Comparison of ENCODE assay signal across 8 cellular contexts in genomic region chr3:129277829-129278271, GRCh38. TPM values are rescaled to one million over a fixed set of nuclear protein-coding genes. Genes with fewer than 3 reads are reported as not detected.
DNase-seq lines count a peak whose midpoint lies in the region; ATAC-seq and TF ChIP-seq lines count a peak whose summit lies in the region.

No MANE protein-coding gene starts in this region.

- no peaks in the 10 kb centered on the region for H4K20me1 ChIP-seq in HCT116 (ENCODE audit: insufficient read depth)

- H3K4me3 Mint-ChIP-seq in activated naive CD8-positive, alpha-beta T cell treated with anti-CD3 and anti-CD28 coated beads for 36 hours: peak overlapping the region; percentile 96

- no peaks in the 10 kb centered on the region for H3K9me2 ChIP-seq in HCT116 (ENCODE audit: insufficient read depth)

- H3K27ac Mint-ChIP-seq in activated naive CD8-positive, alpha-beta T cell treated with anti-CD3 and anti-CD28 coated beads for 36 hours: peak overlapping the region; percentile 97

- H2AFZ ChIP-seq in ACC112 (ENCODE audit: low read length, unreplicated experiment) (no peak overlapping the region), HCT116 (ENCODE audit: low read depth, low read length, poor library complexity, severe bottlenecking) (no peak overlapping the region)

- H3K27me3 ChIP-seq in ACC112 (ENCODE audit: insufficient read depth, low read length): no peaks in the 10 kb centered on the region
- H3K27me3 ChIP-seq in HCT116 (ENCODE audit: insufficient read depth, low read length): no peaks in the 10 kb centered on the region
- no peaks in the 10 kb centered on the region for H3K27me3 ChIP-seq in iPS-20b (ENCODE audit: insufficient read depth, low read length)
- no peaks in the 10 kb centered on the region for H3K27me3 ChIP-seq in stomach smooth muscle (ENCODE audit: control insufficient read depth in 1 of 2, insufficient read depth in 2 of 2, low read length in 2 of 2)

- no peaks in the 10 kb centered on the region for H3K27me3 Mint-ChIP-seq in activated naive CD8-positive, alpha-beta T cell treated with anti-CD3 and anti-CD28 coated beads for 36 hours

- peaks cover 43% of the 10 kb centered on the region for H3K36me3 Mint-ChIP-seq in activated naive CD8-positive, alpha-beta T cell treated with anti-CD3 and anti-CD28 coated beads for 36 hours

- H3K4me1 Mint-ChIP-seq in activated naive CD8-positive, alpha-beta T cell treated with anti-CD3 and anti-CD28 coated beads for 36 hours: peaks cover 52% of the 10 kb centered on the region

- RAD21 ChIA-PET in HCT116 (lab: Charles Lee; ENCODE audit: low non-redundant PET in 1 of 2, low total read pairs in 2 of 2, uncharacterized antibody in 2 of 2, unreplicated experiment in 2 of 2): no interaction called here

- peak overlapping the region; percentile 94 for H3K9ac ChIP-seq in HCT116 (ENCODE audit: low read length)
- H3K9ac ChIP-seq in iPS-20b (ENCODE audit: low read depth, low read length): peak overlapping the region; percentile 97; the same call in 1 of the 2 replicates
- H3K9ac ChIP-seq in stomach smooth muscle (ENCODE audit: low read length in 2 of 2): peak overlapping the region; percentile 83 to 87

- H3K36me3 ChIP-seq in ACC112 (ENCODE audit: insufficient read depth, low read length) (peaks cover 17% of the 10 kb centered on the region), HCT116 (ENCODE audit: control insufficient read depth in 1 of 2, insufficient read depth in 2 of 2, low read length in 2 of 2) (peaks cover 24 to 26% of the 10 kb centered on the region in 2 experiments; a peak in 3 of 4 replicates), iPS-20b (ENCODE audit: insufficient read depth, low read depth, low read length) (peaks cover 48% of the 10 kb centered on the region), stomach smooth muscle (ENCODE audit: control insufficient read depth in 2 of 2, insufficient read depth in 2 of 2, low read length in 2 of 2) (peaks cover 25 to 28% of the 10 kb centered on the region in 2 donors)

- DNase-seq in HCT116 (ENCODE audit: low read depth, low spot score) (no peak), amniotic stem cell (lab: John Stamatoyannopoulos, UW) (no peak)
- DNase-seq in activated naive CD8-positive, alpha-beta T cell treated with anti-CD3 and anti-CD28 coated beads for 36 hours: peak; percentile 8
- no peak for DNase-seq in activated effector memory CD4-positive, alpha-beta T cell treated with Interleukin-2 at 50 U/mL for 16 hours

- H3K27ac ChIP-seq in ACC112 (ENCODE audit: low read depth, low read length) (peak overlapping the region; percentile 89), HCT116 (ENCODE audit: low read depth, low read length) (peak overlapping the region; percentile 79), iPS-20b (ENCODE audit: low read length) (peak overlapping the region; percentile 97), stomach smooth muscle (ENCODE audit: low read length) (peak overlapping the region; percentile 86)

- peak overlapping the region; percentile 98 for H3K4me2 ChIP-seq in HCT116 (ENCODE audit: low read length)

- TF ChIP-seq RAD21 in HCT116 (IDR thresholded peaks at IDR 0.05; ENCODE audit: low read depth): no peak

- H3K4me1 ChIP-seq in ACC112 (ENCODE audit: control insufficient read depth, insufficient read depth, low read length, unreplicated experiment): peaks cover 24% of the 10 kb centered on the region
- peaks cover 10 to 18% of the 10 kb centered on the region in 2 experiments for H3K4me1 ChIP-seq in HCT116 (ENCODE audit: control insufficient read depth in 1 of 2, insufficient read depth in 2 of 2, low read length in 2 of 2)
- peaks cover 12% of the 10 kb centered on the region; the same call in 1 of the 2 replicates for H3K4me1 ChIP-seq in iPS-20b (ENCODE audit: insufficient read depth, low read length)
- H3K4me1 ChIP-seq in stomach smooth muscle (ENCODE audit: control insufficient read depth, insufficient read depth, low read length): peaks cover 18% of the 10 kb centered on the region

- H3K79me2 ChIP-seq in ACC112 (ENCODE audit: control insufficient read depth, insufficient read depth, low read length, unreplicated experiment) (peaks cover 12% of the 10 kb centered on the region), HCT116 (ENCODE audit: insufficient read depth, low read length) (peaks cover 25% of the 10 kb centered on the region)

- H3K4me3 ChIP-seq in ACC112 (ENCODE audit: low read depth, low read length) (peak overlapping the region; percentile 97), HCT116 (replicated peaks in 1 of 2; ENCODE audit: low read depth in 1 of 2, low read length in 2 of 2) (peak overlapping the region in 1 of 2 experiments; percentile 96; a peak in 2 of 4 replicates), iPS-20b (ENCODE audit: low read length) (peak overlapping the region; percentile 82), stomach smooth muscle (ENCODE audit: low read length in 2 of 2) (peak overlapping the region; percentile 87 to 89)

- POLR2A ChIA-PET in HCT116 (lab: Charles Lee): no interaction called here

- ATAC-seq in HCT116: peak; percentile 16; the same call in 1 of the 2 replicates
- ATAC-seq in GM21528 (IDR thresholded peaks at IDR 0.05; ENCODE audit: low FRiP score, unreplicated experiment): no peak

- CTCF ChIA-PET in HCT116 (lab: Charles Lee): no interaction called here

- no peak for TF ChIP-seq POLR2A in HCT116 (IDR thresholded peaks at IDR 0.05; ENCODE audit: borderline replicate concordance, extremely low read depth, insufficient read depth, insufficient read length)

- BruUV-seq in HCT116 (replicated peaks; lab: Mats Ljungman, UMichigan): no TSS peak

- no peaks in the 10 kb centered on the region for H3K9me3 Mint-ChIP-seq in activated naive CD8-positive, alpha-beta T cell treated with anti-CD3 and anti-CD28 coated beads for 36 hours

- no peak for TF ChIP-seq CTCF in HCT116 (IDR thresholded peaks at IDR 0.05 in 2 of 3, conservative IDR thresholded peaks at IDR 0.05 in 1 of 3; ENCODE audit: borderline replicate concordance in 1 of 3, insufficient read depth in 1 of 3, low read depth in 2 of 3, low read length in 2 of 3)

- H3K9me3 ChIP-seq in HCT116 (ENCODE audit: control insufficient read depth in 1 of 2, insufficient read depth in 1 of 2, low read depth in 1 of 2, low read length in 2 of 2) (no peaks in the 10 kb centered on the region), iPS-20b (ENCODE audit: insufficient read depth, low read depth, low read length) (no peaks in the 10 kb centered on the region), stomach smooth muscle (ENCODE audit: control insufficient read depth in 2 of 2, low read length in 2 of 2) (no peaks in the 10 kb centered on the region)

- intact Hi-C loops in HCT116 (cut with micrococcal nuclease): no loop called here

TF ChIP-seq in HCT116, 20 proteins besides CTCF, POLR2A, EP300 and RAD21 (continues in another document):
- TF ChIP-seq ATF3 (IDR thresholded peaks at IDR 0.05) (no peak), POLR2AphosphoS5 (IDR thresholded peaks at IDR 0.05; ENCODE audit: low read depth, low read length) (no peak), YY1 (IDR thresholded peaks at IDR 0.05; ENCODE audit: extremely low read depth, insufficient replicate concordance, low read depth, low read length) (no peak), JUND (IDR thresholded peaks at IDR 0.05) (no peak), TCF7L2 (IDR thresholded peaks at IDR 0.05; ENCODE audit: borderline replicate concordance, extremely low read depth, insufficient read depth, insufficient read length) (no peak), FOSL1 (IDR thresholded peaks at IDR 0.05; ENCODE audit: low read depth) (no peak), SRF (IDR thresholded peaks at IDR 0.05; ENCODE audit: low read depth) (no peak), ELF1 (IDR thresholded peaks at IDR 0.05; ENCODE audit: borderline replicate concordance, low read depth) (no peak), ZFX (IDR thresholded peaks at IDR 0.05) (no peak), ZNF274 (IDR thresholded peaks at IDR 0.05; ENCODE audit: low read depth, low read length) (no peak), EZH2phosphoT487 (IDR thresholded peaks at IDR 0.05; ENCODE audit: borderline replicate concordance) (no peak)
- TF ChIP-seq, protein P1, sequence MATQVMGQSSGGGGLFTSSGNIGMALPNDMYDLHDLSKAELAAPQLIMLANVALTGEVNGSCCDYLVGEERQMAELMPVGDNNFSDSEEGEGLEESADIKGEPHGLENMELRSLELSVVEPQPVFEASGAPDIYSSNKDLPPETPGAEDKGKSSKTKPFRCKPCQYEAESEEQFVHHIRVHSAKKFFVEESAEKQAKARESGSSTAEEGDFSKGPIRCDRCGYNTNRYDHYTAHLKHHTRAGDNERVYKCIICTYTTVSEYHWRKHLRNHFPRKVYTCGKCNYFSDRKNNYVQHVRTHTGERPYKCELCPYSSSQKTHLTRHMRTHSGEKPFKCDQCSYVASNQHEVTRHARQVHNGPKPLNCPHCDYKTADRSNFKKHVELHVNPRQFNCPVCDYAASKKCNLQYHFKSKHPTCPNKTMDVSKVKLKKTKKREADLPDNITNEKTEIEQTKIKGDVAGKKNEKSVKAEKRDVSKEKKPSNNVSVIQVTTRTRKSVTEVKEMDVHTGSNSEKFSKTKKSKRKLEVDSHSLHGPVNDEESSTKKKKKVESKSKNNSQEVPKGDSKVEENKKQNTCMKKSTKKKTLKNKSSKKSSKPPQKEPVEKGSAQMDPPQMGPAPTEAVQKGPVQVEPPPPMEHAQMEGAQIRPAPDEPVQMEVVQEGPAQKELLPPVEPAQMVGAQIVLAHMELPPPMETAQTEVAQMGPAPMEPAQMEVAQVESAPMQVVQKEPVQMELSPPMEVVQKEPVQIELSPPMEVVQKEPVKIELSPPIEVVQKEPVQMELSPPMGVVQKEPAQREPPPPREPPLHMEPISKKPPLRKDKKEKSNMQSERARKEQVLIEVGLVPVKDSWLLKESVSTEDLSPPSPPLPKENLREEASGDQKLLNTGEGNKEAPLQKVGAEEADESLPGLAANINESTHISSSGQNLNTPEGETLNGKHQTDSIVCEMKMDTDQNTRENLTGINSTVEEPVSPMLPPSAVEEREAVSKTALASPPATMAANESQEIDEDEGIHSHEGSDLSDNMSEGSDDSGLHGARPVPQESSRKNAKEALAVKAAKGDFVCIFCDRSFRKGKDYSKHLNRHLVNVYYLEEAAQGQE (IDR thresholded peaks at IDR 0.05; ENCODE audit: low read depth): no peak
- TF ChIP-seq, protein P2, sequence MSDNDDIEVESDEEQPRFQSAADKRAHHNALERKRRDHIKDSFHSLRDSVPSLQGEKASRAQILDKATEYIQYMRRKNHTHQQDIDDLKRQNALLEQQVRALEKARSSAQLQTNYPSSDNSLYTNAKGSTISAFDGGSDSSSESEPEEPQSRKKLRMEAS (IDR thresholded peaks at IDR 0.05): no peak

RNA-seq across cellular contexts. Expression of gene HMCES, which starts 0.8 kb away (rescaled TPM):
- total RNA-seq in HCT116 (2021; ENCODE audit: unreplicated experiment): 78.9 TPM
- polyA plus RNA-seq in HCT116 (2012): 71.7 and 73.4 TPM in 2 replicates
- total RNA-seq in activated naive CD8-positive, alpha-beta T cell treated with anti-CD3 and anti-CD28 coated beads for 36 hours: 10 to 100 TPM; 83.6 to 83.7 TPM

RNA-seq across cellular contexts. Expression of gene COPG1, which starts 28.4 kb away (rescaled TPM):
- total RNA-seq in HCT116 (2021; ENCODE audit: unreplicated experiment): 182 TPM
- 171 and 220 TPM in 2 replicates for polyA plus RNA-seq in HCT116 (2012)
- 100 to 1,000 TPM; 128 to 132 TPM for total RNA-seq in activated naive CD8-positive, alpha-beta T cell treated with anti-CD3 and anti-CD28 coated beads for 36 hours
